17 cellular contexts compared by ENCODE assay signal in genomic region chr2:239192975-239193374, GRCh38.
A peak's percentile ranks its signal among the peaks of the same experiment; 100 is the strongest.
DNase-seq lines count a peak whose midpoint lies in the region; ATAC-seq and TF ChIP-seq lines count a peak whose summit lies in the region.
"Had no signal": no experiment of that assay in that cellular context is flagged by ENCODE, and none has a peak within 500 bp of the region (broad histone marks: within the 10 kb centered on the region; RNA-seq: fewer than 3 reads in every experiment).

No MANE protein-coding gene starts in this region.

- H3K36me3 ChIP-seq in left lung (peaks cover 0 to 54% of the 10 kb centered on the region in 2 donors), H7 (replicated peaks; ENCODE audit: control insufficient read depth, insufficient read depth, low read length) (peaks cover 2% of the 10 kb centered on the region)

- no peak for ATAC-seq in left lung
- ATAC-seq: GM12878 had no signal

- peak; percentile 47 for DNase-seq in activated CD8-positive, alpha-beta memory T cell treated with anti-CD3 and anti-CD28 coated beads for 24 hours
- no peak for DNase-seq in activated CD8-positive, alpha-beta memory T cell treated with anti-CD3 and anti-CD28 coated beads, Interleukin-2, amount 50 U/mL, for 4 hours
- DNase-seq in caudate nucleus (lab: John Stamatoyannopoulos, UW) = no peak
- DNase-seq in left lung = peak; percentile 7 to 22
- DNase-seq in substantia nigra (lab: John Stamatoyannopoulos, UW) = no peak
- no peak for DNase-seq in H7
- no peak for DNase-seq in AG08396 (ENCODE audit: low spot score)
- DNase-seq in HuH-7 (ENCODE audit: low spot score) = no peak
- DNase-seq: 8988T, Caco-2, HCEC 1CT, NCI-H1417, NCI-H1930, NCI-H2171 treated with DMSO at 0.1 percent for 48 hours, NCI-H774, PC-9 had no signal

- H3K9me3 ChIP-seq in left lung = peaks cover 0 to 6% of the 10 kb centered on the region in 2 donors
- H3K9me3 ChIP-seq: Caco-2 had no signal

- TF ChIP-seq CTCF in left lung (IDR thresholded peaks at IDR 0.05) = no peak

- H3K27ac ChIP-seq in caudate nucleus (ENCODE audit: low read depth, low read length) = peak overlapping the region; percentile 82
- H3K27ac ChIP-seq in left lung = no peak overlapping the region
- peak overlapping the region; percentile 98 for H3K27ac ChIP-seq in substantia nigra (ENCODE audit: low read depth, low read length, poor library complexity, severe bottlenecking)
- H3K27ac ChIP-seq: PC-9 had no signal

- intact Hi-C loops in left lung (cut with DNase I) = no loop called here

- H3K4me1 ChIP-seq in left lung = peaks cover 0 to 3% of the 10 kb centered on the region in 2 donors
- H3K4me1 ChIP-seq: Caco-2 had no signal

- H3K4me3 ChIP-seq in left lung = no peak overlapping the region
- no peak overlapping the region for H3K4me3 ChIP-seq in H7 (ENCODE audit: insufficient read depth, low read depth, low read length)
- H3K4me3 ChIP-seq: GM12878, PC-9 had no signal

- H3K27me3 ChIP-seq in left lung (no peaks in the 10 kb centered on the region), H7 (ENCODE audit: control insufficient read depth, insufficient read depth, low read length) (no peaks in the 10 kb centered on the region)

Comparison
In these comparisons a context has a peak if more than half of its experiments do, and no peak if none do; other contexts are left out.
1. DNase-seq: peak in activated CD8-positive, alpha-beta memory T cell treated with anti-CD3 and anti-CD28 coated beads for 24 hours (single experiment) and left lung (2 of 2); none in activated CD8-positive, alpha-beta memory T cell treated with anti-CD3 and anti-CD28 coated beads, Interleukin-2, amount 50 U/mL, for 4 hours (single experiment), caudate nucleus (0 of 61), substantia nigra (0 of 49), H7 (single experiment), AG08396 (single experiment) and HuH-7 (single experiment).
2. H3K27ac ChIP-seq: peak in caudate nucleus (single experiment) and substantia nigra (single experiment); none in left lung (0 of 2).